ENCODE assay signal across 1 cellular context in genomic region chr1:226608699-226609505, GRCh38.
TF ChIP-seq lines count a peak whose summit lies in the region.

No MANE protein-coding gene starts in this region.

TF ChIP-seq in GM23338, 12 proteins besides CTCF, POLR2A, EP300 and RAD21:
- TF ChIP-seq ZNF462 (CRISPR knock-in tag; IDR thresholded peaks at IDR 0.05) (no peak), ZNF331 (CRISPR knock-in tag; IDR thresholded peaks at IDR 0.05; ENCODE audit: low read depth) (no peak), POLR2AphosphoS5 (IDR thresholded peaks at IDR 0.05; ENCODE audit: low read depth) (no peak), CREB1 (CRISPR knock-in tag; IDR thresholded peaks at IDR 0.05; ENCODE audit: low read depth) (no peak), NANOG (IDR thresholded peaks at IDR 0.05; ENCODE audit: borderline replicate concordance) (no peak), ETS1 (IDR thresholded peaks at IDR 0.05) (no peak)
